8 cellular contexts compared by ENCODE assay signal in the genomic region with DNA sequence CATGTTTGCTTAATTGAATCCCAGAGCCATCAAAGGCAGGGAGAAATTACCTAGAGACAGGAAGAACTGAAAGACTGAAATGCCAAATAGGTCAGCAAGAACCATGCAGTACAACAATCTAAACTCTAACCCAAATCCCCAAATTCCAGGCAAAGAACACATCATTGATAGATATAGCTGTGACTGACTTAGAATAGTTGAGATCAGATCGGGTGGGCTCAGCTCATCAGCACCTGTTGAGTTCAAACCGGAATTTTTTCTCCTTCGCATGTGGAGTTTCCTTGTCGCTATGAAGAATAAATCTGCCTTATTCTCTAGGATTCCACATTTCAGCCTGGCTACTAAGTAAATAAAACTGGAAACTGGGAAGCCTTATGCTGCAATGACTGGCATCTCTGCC. TPM values are rescaled to one million over a fixed set of nuclear protein-coding genes. Genes with fewer than 3 reads are reported as not detected.
A peak's percentile ranks its signal among the peaks of the same experiment; 100 is the strongest.
DNase-seq lines count a peak whose midpoint lies in the region; ATAC-seq and TF ChIP-seq lines count a peak whose summit lies in the region.

No MANE protein-coding gene starts in this region.

- no peak for TF ChIP-seq CTCF in Panc1 (IDR thresholded peaks at IDR 0.05)
- TF ChIP-seq CTCF in esophagus squamous epithelium (IDR thresholded peaks at IDR 0.05): no peak
- no peak for TF ChIP-seq CTCF in parathyroid adenoma (IDR thresholded peaks at IDR 0.05)

- no peak for ATAC-seq in Panc1
- no peak for ATAC-seq in HG03135 (IDR thresholded peaks at IDR 0.05; ENCODE audit: unreplicated experiment)

- intact Hi-C loops in Panc1 (cut with micrococcal nuclease; ENCODE audit: unreplicated experiment): no loop called here
- intact Hi-C loops in esophagus squamous epithelium (cut with DNase I): no loop called here
- intact Hi-C loops in head of caudate nucleus (cut with DNase I): no loop called here

- H3K36me3 Mint-ChIP-seq in CD8-positive, alpha-beta memory T cell: peaks cover 0 to 25% (median 2%) of the 10 kb centered on the region in 3 donors

- no peak for DNase-seq in CD8-positive, alpha-beta memory T cell
- DNase-seq in Panc1 (ENCODE audit: low read depth, low spot score): no peak
- no peak for DNase-seq in esophagus squamous epithelium (lab: John Stamatoyannopoulos, UW)
- no peak for DNase-seq in hepatic stellate cell (ENCODE audit: low spot score)
- no peak for DNase-seq in SHP77 treated with DMSO at 0.1 percent for 48 hours (lab: John Stamatoyannopoulos, UW)
- DNase-seq in head of caudate nucleus: no peak

- peaks cover 0 to 2% of the 10 kb centered on the region in 2 donors for H3K27me3 Mint-ChIP-seq in CD8-positive, alpha-beta memory T cell

- H3K4me3 ChIP-seq in CD8-positive, alpha-beta memory T cell (ENCODE audit: low read length): peak overlapping the region; percentile 87
- H3K4me3 ChIP-seq in Panc1 (ENCODE audit: low read depth in 2 of 2, low read length in 2 of 2) (peak overlapping the region; percentile 76 to 95), esophagus squamous epithelium (peak overlapping the region; percentile 81 to 99 (median 92)), parathyroid adenoma (ENCODE audit: low read depth, low read length) (peak overlapping the region; percentile 83)

- H3K9ac ChIP-seq in parathyroid adenoma: no peak overlapping the region

- peak overlapping the region; percentile 83 for H3K4me2 ChIP-seq in parathyroid adenoma (ENCODE audit: low read length)

- peak overlapping the region; percentile 91 for H2AFZ ChIP-seq in parathyroid adenoma

- no peaks in the 10 kb centered on the region for H3K9me3 Mint-ChIP-seq in CD8-positive, alpha-beta memory T cell

- POLR2A ChIA-PET in CD8-positive, alpha-beta memory T cell (lab: Charles Lee): no interaction called here
- POLR2A ChIA-PET in Panc1 (lab: Charles Lee): no interaction called here

- peak overlapping the region; percentile 48 to 97 (median 86) for H3K27ac Mint-ChIP-seq in CD8-positive, alpha-beta memory T cell

- no peaks in the 10 kb centered on the region for H3K36me3 ChIP-seq in CD8-positive, alpha-beta memory T cell (ENCODE audit: insufficient read depth, low read length)
- H3K36me3 ChIP-seq in Panc1 (ENCODE audit: control insufficient read depth, insufficient read depth, low read length) (no peaks in the 10 kb centered on the region; the same call in 1 of the 2 replicates), esophagus squamous epithelium (no peaks in the 10 kb centered on the region), parathyroid adenoma (ENCODE audit: control insufficient read depth, insufficient read depth, low read length) (no peaks in the 10 kb centered on the region)

- peaks cover 51 to 61% (median 60%) of the 10 kb centered on the region in 3 donors for H3K4me1 Mint-ChIP-seq in CD8-positive, alpha-beta memory T cell

- in situ Hi-C loops in Panc1 (cut with HindIII; ENCODE audit: low pct_unique_long_range_greater_than_20kb, low sequenced_read_pairs): no loop called here

- no peaks in the 10 kb centered on the region for H3K27me3 ChIP-seq in CD8-positive, alpha-beta memory T cell (ENCODE audit: insufficient read depth, low read length, poor library complexity, severe bottlenecking)
- H3K27me3 ChIP-seq in Panc1 (ENCODE audit: control insufficient read depth, insufficient read depth, low read length) (no peaks in the 10 kb centered on the region), esophagus squamous epithelium (no peaks in the 10 kb centered on the region), parathyroid adenoma (ENCODE audit: control insufficient read depth, insufficient read depth, low read length) (no peaks in the 10 kb centered on the region)

- H3K9me3 ChIP-seq in CD8-positive, alpha-beta memory T cell (ENCODE audit: low read length): no peaks in the 10 kb centered on the region
- H3K9me3 ChIP-seq in Panc1 (ENCODE audit: control insufficient read depth, insufficient read depth, low read depth, low read length) (no peaks in the 10 kb centered on the region), esophagus squamous epithelium (no peaks in the 10 kb centered on the region), parathyroid adenoma (ENCODE audit: control insufficient read depth, low read length) (no peaks in the 10 kb centered on the region)

- peaks cover 23% of the 10 kb centered on the region for H3K79me2 ChIP-seq in parathyroid adenoma

- CTCF ChIA-PET in CD8-positive, alpha-beta memory T cell (lab: Charles Lee): interaction anchor here (1.9 kb wide), 1 partner anchor 79 kb away, joined by 4 read pairs; no protein-coding TSS in a partner anchor
- CTCF ChIA-PET in Panc1 (lab: Charles Lee): no interaction called here

- H3K4me1 ChIP-seq in CD8-positive, alpha-beta memory T cell (ENCODE audit: insufficient read depth, low read length): peaks cover 36% of the 10 kb centered on the region
- H3K4me1 ChIP-seq in Panc1 (ENCODE audit: control insufficient read depth, insufficient read depth, low read length): peaks cover 34% of the 10 kb centered on the region
- peaks cover 15 to 48% (median 33%) of the 10 kb centered on the region in 3 donors for H3K4me1 ChIP-seq in esophagus squamous epithelium
- H3K4me1 ChIP-seq in parathyroid adenoma: no peaks in the 10 kb centered on the region

- TF ChIP-seq POLR2A in esophagus squamous epithelium (IDR thresholded peaks at IDR 0.05): no peak

- BruUV-seq in Panc1 (replicated peaks; lab: Mats Ljungman, UMichigan): no TSS peak

- peak overlapping the region; percentile 88 for H3K27ac ChIP-seq in CD8-positive, alpha-beta memory T cell (ENCODE audit: low read depth, low read length)
- H3K27ac ChIP-seq in Panc1 (ENCODE audit: low read length) (peak overlapping the region; percentile 93), esophagus squamous epithelium (peak overlapping the region; percentile 53 to 96 (median 90)), parathyroid adenoma (no peak overlapping the region)

- peak overlapping the region; percentile 95 to 100 (median 98) for H3K4me3 Mint-ChIP-seq in CD8-positive, alpha-beta memory T cell

- WGBS in esophagus squamous epithelium, 2 donors: 28 to 47% methylated on average over 4 of the region's 4 CpGs

RNA-seq across cellular contexts. Expression of a gene that starts 1.4 kb away (rescaled TPM):
- total RNA-seq in CD8-positive, alpha-beta memory T cell: 10 to 100 TPM; 10.7 to 10.9 TPM
- 20.1 TPM for polyA plus RNA-seq in CD8-positive, alpha-beta memory T cell
- total RNA-seq in Panc1 (2021; ENCODE audit: unreplicated experiment) (18.6 TPM), esophagus squamous epithelium (10 to 100 TPM in 1 of 4 donors, 1 to 10 TPM in 3; 3.8 to 13.4 (median 7.0) TPM)
- polyA plus RNA-seq in Panc1 (2012; ENCODE audit: insufficient read length): 15.1 TPM

RNA-seq across cellular contexts. Expression of a gene that starts 1.8 kb away (rescaled TPM):
- total RNA-seq in CD8-positive, alpha-beta memory T cell: 100 to 1,000 TPM; 128 to 136 TPM
- 52.9 TPM for polyA plus RNA-seq in CD8-positive, alpha-beta memory T cell
- total RNA-seq in Panc1 (2021; ENCODE audit: unreplicated experiment) (80.9 TPM), esophagus squamous epithelium (10 to 100 TPM; 38.2 to 79.5 (median 69.6) TPM)
- 58.7 TPM for polyA plus RNA-seq in Panc1 (2012; ENCODE audit: insufficient read length)
